In the genomic region with DNA sequence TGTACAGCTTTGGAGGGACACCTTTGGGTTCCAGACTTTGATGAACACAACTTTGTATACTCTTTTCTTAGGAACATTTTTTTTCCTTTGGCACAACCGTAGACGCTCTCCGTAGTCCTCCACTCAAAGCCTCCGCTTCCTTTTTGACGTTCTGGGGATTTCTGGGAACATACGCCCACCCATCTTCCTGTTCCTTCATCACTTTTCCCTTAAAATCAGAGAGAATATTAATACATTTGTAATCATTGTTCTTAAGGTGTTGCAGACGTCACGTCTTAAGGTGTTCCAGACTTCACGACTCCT, we compare ENCODE assay signal across 8 cellular contexts. TPM values are rescaled to one million over a fixed set of nuclear protein-coding genes. Genes with fewer than 3 reads are reported as not detected.
A peak's percentile ranks its signal among the peaks of the same experiment; 100 is the strongest.
DNase-seq lines count a peak whose midpoint lies in the region; ATAC-seq, FAIRE-seq and TF ChIP-seq lines count a peak whose summit lies in the region.

No MANE protein-coding gene starts in this region.

- TF ChIP-seq CTCF in fibroblast of lung (conservative IDR thresholded peaks at IDR 0.05 in 1 of 2, IDR thresholded peaks at IDR 0.05 in 1 of 2; ENCODE audit: low read depth in 1 of 2, low read length in 2 of 2): no peak
- no peak for TF ChIP-seq CTCF in pancreas (IDR thresholded peaks at IDR 0.05)

- DNase-seq in fibroblast of lung (ENCODE audit: low read depth in 2 of 2): no peak
- DNase-seq in pancreas: no peak
- no peak for DNase-seq in NCI-H187 treated with DMSO at 0.1 percent for 48 hours (lab: John Stamatoyannopoulos, UW)
- no peak for DNase-seq in NCI-H1694 (lab: John Stamatoyannopoulos, UW)
- DNase-seq in central memory CD4-positive, alpha-beta T cell: no peak

- H4K20me1 ChIP-seq in fibroblast of lung (ENCODE audit: control insufficient read depth, extremely low read depth, insufficient read depth, low read length): no peaks in the 10 kb centered on the region

- no peaks in the 10 kb centered on the region; the same call in 1 of the 2 replicates for H3K4me1 ChIP-seq in ES-I3 (ENCODE audit: insufficient read depth, low read length)
- peaks cover 6% of the 10 kb centered on the region for H3K4me1 ChIP-seq in fibroblast of lung (ENCODE audit: control insufficient read depth, extremely low read depth, insufficient read depth, low read length)
- peaks cover 0 to 13% (median 0%) of the 10 kb centered on the region in 3 donors for H3K4me1 ChIP-seq in pancreas

- no peak for FAIRE-seq in pancreas (lab: Jason Lieb, UNC)

- intact Hi-C loops in pancreas (cut with DNase I): no loop called here

- peak overlapping the region; percentile 77 for H2AFZ ChIP-seq in fibroblast of lung (ENCODE audit: low read length)

- H3K4me3 ChIP-seq in fibroblast of lung (replicated peaks in 1 of 4; ENCODE audit: control extremely low read depth in 1 of 4, insufficient read depth in 1 of 4, low read depth in 3 of 4, low read length in 4 of 4) (peak overlapping the region; percentile 7 to 98 (median 58)), pancreas (peak overlapping the region; percentile 84 to 94 (median 93))

- H3K9me3 ChIP-seq in ES-I3 (ENCODE audit: control insufficient read depth, insufficient read depth, low read length) (no peaks in the 10 kb centered on the region), fibroblast of lung (ENCODE audit: control insufficient read depth, insufficient read depth, low read depth, low read length) (no peaks in the 10 kb centered on the region), pancreas (no peaks in the 10 kb centered on the region)

- H3K27ac ChIP-seq in fibroblast of lung (ENCODE audit: insufficient read depth, low read length): peak overlapping the region; percentile 40
- H3K27ac ChIP-seq in pancreas: peak overlapping the region; percentile 65 to 89 (median 76)

- ATAC-seq in SK-N-SH treated with all-trans-retinoic acid at 6 μM for 48 hours: peak; percentile 34; the same call in 2 of the 3 replicates
- ATAC-seq in pancreas: peak in 1 of 4 donors; percentile 4
- ATAC-seq in HG03521 (IDR thresholded peaks at IDR 0.05; ENCODE audit: unreplicated experiment): no peak

- H3K79me2 ChIP-seq in fibroblast of lung (ENCODE audit: control insufficient read depth, insufficient read depth, low read length): peaks cover 11% of the 10 kb centered on the region

- H3K9ac ChIP-seq in ES-I3 (ENCODE audit: low read depth, low read length): peak overlapping the region; percentile 66
- H3K9ac ChIP-seq in fibroblast of lung (ENCODE audit: insufficient read depth, low read length): peak overlapping the region; percentile 0

- H3K27me3 ChIP-seq in fibroblast of lung (ENCODE audit: control insufficient read depth, insufficient read depth, low read length): no peaks in the 10 kb centered on the region
- H3K27me3 ChIP-seq in pancreas: no peaks in the 10 kb centered on the region

- H3K36me3 ChIP-seq in ES-I3 (ENCODE audit: insufficient read depth, low read length) (no peaks in the 10 kb centered on the region), fibroblast of lung (ENCODE audit: control insufficient read depth, insufficient read depth, low read length) (no peaks in the 10 kb centered on the region), pancreas (no peaks in the 10 kb centered on the region)

- 2 to 3% methylated on average over 9 of the region's 9 CpGs for WGBS in pancreas, 2 donors

- H3K4me2 ChIP-seq in fibroblast of lung (ENCODE audit: extremely low read depth, insufficient read depth, low read length): peak overlapping the region; percentile 57

TF ChIP-seq in SK-N-SH treated with all-trans-retinoic acid at 6 μM for 48 hours, 23 proteins besides CTCF, POLR2A, EP300 and RAD21:
- no peak for TF ChIP-seq ZFP30 (CRISPR knock-in tag; IDR thresholded peaks at IDR 0.05)

RNA-seq across cellular contexts. Expression of gene SPG21, which starts 0.4 kb away (rescaled TPM):
- 68.4 and 90.4 TPM in 2 replicates for total RNA-seq in fibroblast of lung
- 89.9 and 95.3 TPM in 2 replicates for polyA plus RNA-seq in fibroblast of lung
- polyA plus RNA-seq in fibroblast of lung (2012): 70.6 and 71.8 TPM in 2 replicates
- polyA minus RNA-seq in fibroblast of lung (ENCODE audit: low replicate concordance): 37.3 and 39.0 TPM in 2 replicates
- total RNA-seq in pancreas: 10 to 100 TPM; 26.3 to 40.2 (median 29.5) TPM
- 10 to 100 TPM; 21.1 to 39.1 TPM for polyA plus RNA-seq in pancreas

RNA-seq across cellular contexts. Expression of gene MTFMT, which starts 39.3 kb away (rescaled TPM):
- 17.0 and 17.5 TPM in 2 replicates for total RNA-seq in fibroblast of lung
- polyA plus RNA-seq in fibroblast of lung: 12.6 and 16.6 TPM in 2 replicates
- 11.3 and 11.8 TPM in 2 replicates for polyA plus RNA-seq in fibroblast of lung (2012)
- polyA minus RNA-seq in fibroblast of lung (ENCODE audit: low replicate concordance): 1.9 and 2.6 TPM in 2 replicates
- 1 to 10 TPM; 3.3 to 6.6 (median 4.4) TPM for total RNA-seq in pancreas
- 1 to 10 TPM; 1.9 to 3.5 TPM for polyA plus RNA-seq in pancreas

RNA-seq across cellular contexts. Expression of gene SLC51B, which starts 55.1 kb away (rescaled TPM):
- total RNA-seq in fibroblast of lung (0.51 and 0.66 TPM in 2 replicates), pancreas (under 1 TPM in 2 of 6 donors, not detected in 4; 0.26 to 0.49 TPM)
- polyA plus RNA-seq in fibroblast of lung (0.98 and 1.2 TPM in 2 replicates), pancreas (1 to 10 TPM in 1 of 2 donors, not detected in 1; 1.1 TPM)
- 1.3 TPM in 2 replicates for polyA plus RNA-seq in fibroblast of lung (2012)
- not detected in 2 replicates for polyA minus RNA-seq in fibroblast of lung (ENCODE audit: low replicate concordance)
